8 cellular contexts compared by ENCODE assay signal in the genomic region with DNA sequence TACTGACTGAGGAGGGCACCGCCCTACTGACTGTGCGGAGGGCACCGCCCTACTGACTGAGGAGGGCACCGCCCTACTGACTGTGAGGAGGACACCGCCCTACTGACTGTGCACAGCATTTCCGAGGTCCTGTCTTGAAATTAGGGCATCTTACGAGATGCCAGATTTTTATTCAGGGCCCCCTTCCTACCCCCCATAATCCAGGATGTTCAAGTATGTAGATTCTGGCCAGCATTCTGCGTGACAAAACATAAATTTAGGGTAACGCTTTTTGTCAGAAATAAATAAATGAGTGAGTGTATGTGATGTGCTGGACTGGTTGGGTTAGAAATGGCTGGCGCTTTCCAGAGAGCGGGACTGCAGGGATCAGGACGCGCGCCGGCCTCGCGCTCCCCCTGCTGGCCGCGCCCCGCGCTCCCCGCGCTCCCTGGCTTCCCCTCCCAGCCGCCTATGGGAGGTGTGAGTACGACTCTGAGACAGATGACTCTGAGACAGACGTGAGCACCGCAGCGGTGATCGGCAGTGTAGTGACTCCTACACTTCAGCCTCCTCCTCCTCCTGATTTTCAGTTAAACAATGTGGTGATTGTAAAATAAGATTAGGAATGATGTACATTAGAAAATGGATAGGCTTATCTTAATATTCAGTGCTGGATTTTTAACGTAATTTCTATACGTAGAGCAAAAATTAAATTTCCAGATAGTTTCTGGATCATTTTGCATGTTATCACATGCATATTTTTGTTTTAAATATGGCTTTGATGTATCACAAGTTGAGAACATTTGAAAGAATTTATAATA.
DNase-seq lines count a peak whose midpoint lies in the region; ATAC-seq and TF ChIP-seq lines count a peak whose summit lies in the region.

No MANE protein-coding gene starts in this region.

- 11 to 15% methylated on average over 16 to 31 of the region's 31 CpGs for WGBS in esophagus squamous epithelium, 2 donors

- no TSS peak for BruUV-seq in PC-9 (replicated peaks; lab: Mats Ljungman, UMichigan)

- H3K27ac ChIP-seq in PC-9 (peak overlapping the region; percentile 81), esophagus squamous epithelium (peak overlapping the region; percentile 65 to 83 (median 73))

- peak overlapping the region; percentile 43; the same call in 1 of the 2 replicates for H3K4me3 ChIP-seq in PC-9
- peak overlapping the region in 1 of 4 donors; percentile 46 for H3K4me3 ChIP-seq in esophagus squamous epithelium

- H3K9me2 ChIP-seq in PC-9 (ENCODE audit: insufficient read depth) = no peaks in the 10 kb centered on the region

- no peaks in the 10 kb centered on the region for H3K27me3 Mint-ChIP-seq in activated T-cell treated with anti-CD3 and anti-CD28 coated beads, Interleukin-2, amount 50 U/mL, for 4 hours (ENCODE audit: low read depth)
- H3K27me3 Mint-ChIP-seq in neural crest cell (ENCODE audit: low read depth) = no peaks in the 10 kb centered on the region
- no peaks in the 10 kb centered on the region for H3K27me3 Mint-ChIP-seq in stimulated activated naive CD8-positive, alpha-beta T cell treated with anti-CD3 and anti-CD28 coated beads, Interleukin-15, Interleukin-2, amounts not matched to agents 100 ng/mL and 50 ng/mL, for 24 hours

- TF ChIP-seq CTCF in PC-9 (conservative IDR thresholded peaks at IDR 0.05) (peak; percentile 94), esophagus squamous epithelium (IDR thresholded peaks at IDR 0.05) (peak; percentile 81 to 92 (median 87)), neural crest cell (conservative IDR thresholded peaks at IDR 0.05) (peak; percentile 98)

- no peaks in the 10 kb centered on the region for H3K79me2 ChIP-seq in PC-9 (ENCODE audit: low read depth)

- TF ChIP-seq POLR2A in esophagus squamous epithelium (IDR thresholded peaks at IDR 0.05) = no peak

- DNase-seq in D341Med (ENCODE audit: low spot score) = peak; percentile 94
- DNase-seq in HS-5 (ENCODE audit: low read depth) = peak; percentile 53
- peak; percentile 68 to 80 for DNase-seq in PC-9
- peak; percentile 65 for DNase-seq in activated T-cell treated with anti-CD3 and anti-CD28 coated beads, Interleukin-2, amount 50 U/mL, for 4 hours
- DNase-seq in esophagus squamous epithelium (lab: John Stamatoyannopoulos, UW) = peak; percentile 5
- peak; percentile 79 for DNase-seq in neural crest cell (ENCODE audit: low read depth, low spot score)

- H3K4me1 ChIP-seq in PC-9 (replicated peaks; ENCODE audit: insufficient read depth) = peaks cover 8% of the 10 kb centered on the region
- H3K4me1 ChIP-seq in esophagus squamous epithelium = peaks cover 0 to 7% (median 0%) of the 10 kb centered on the region in 3 donors

- H3K36me3 ChIP-seq in PC-9 (ENCODE audit: low read depth) = no peaks in the 10 kb centered on the region
- H3K36me3 ChIP-seq in esophagus squamous epithelium = no peaks in the 10 kb centered on the region

- peak; percentile 99 for ATAC-seq in GM21381 (IDR thresholded peaks at IDR 0.05; ENCODE audit: unreplicated experiment)
- peak; percentile 99 for ATAC-seq in activated T-cell treated with anti-CD3 and anti-CD28 coated beads, Interleukin-2, amount 50 U/mL, for 4 hours

- H3K4me1 Mint-ChIP-seq in activated T-cell treated with anti-CD3 and anti-CD28 coated beads, Interleukin-2, amount 50 U/mL, for 4 hours (ENCODE audit: low read depth) = peaks cover 13% of the 10 kb centered on the region
- H3K4me1 Mint-ChIP-seq in neural crest cell = peaks cover 64% of the 10 kb centered on the region
- peaks cover 26% of the 10 kb centered on the region for H3K4me1 Mint-ChIP-seq in stimulated activated naive CD8-positive, alpha-beta T cell treated with anti-CD3 and anti-CD28 coated beads, Interleukin-15, Interleukin-2, amounts not matched to agents 100 ng/mL and 50 ng/mL, for 24 hours (ENCODE audit: low read depth)

- POLR2A ChIA-PET in PC-9 (lab: Charles Lee; ENCODE audit: unreplicated experiment) = no interaction called here

- H3K27ac Mint-ChIP-seq in neural crest cell (ENCODE audit: unreplicated experiment) = peak overlapping the region; percentile 67
- peak overlapping the region; percentile 56 for H3K27ac Mint-ChIP-seq in stimulated activated naive CD8-positive, alpha-beta T cell treated with anti-CD3 and anti-CD28 coated beads, Interleukin-15, Interleukin-2, amounts not matched to agents 100 ng/mL and 50 ng/mL, for 24 hours

- peak overlapping the region; percentile 75 for H3K4me2 ChIP-seq in PC-9

- no peak overlapping the region; the same call in 1 of the 2 replicates for H2AFZ ChIP-seq in PC-9

- peaks cover 17% of the 10 kb centered on the region for H3F3A ChIP-seq in PC-9 (ENCODE audit: insufficient read depth, low read depth)

- no peaks in the 10 kb centered on the region for H3K9me3 Mint-ChIP-seq in activated T-cell treated with anti-CD3 and anti-CD28 coated beads, Interleukin-2, amount 50 U/mL, for 4 hours
- no peaks in the 10 kb centered on the region for H3K9me3 Mint-ChIP-seq in neural crest cell
- H3K9me3 Mint-ChIP-seq in stimulated activated naive CD8-positive, alpha-beta T cell treated with anti-CD3 and anti-CD28 coated beads, Interleukin-15, Interleukin-2, amounts not matched to agents 100 ng/mL and 50 ng/mL, for 24 hours = no peaks in the 10 kb centered on the region

- H4K20me1 ChIP-seq in PC-9 (ENCODE audit: insufficient read depth) = peaks cover 11% of the 10 kb centered on the region; the same call in 1 of the 2 replicates

- H3K36me3 Mint-ChIP-seq in activated T-cell treated with anti-CD3 and anti-CD28 coated beads, Interleukin-2, amount 50 U/mL, for 4 hours (ENCODE audit: insufficient read depth) = no peaks in the 10 kb centered on the region
- no peaks in the 10 kb centered on the region for H3K36me3 Mint-ChIP-seq in neural crest cell (ENCODE audit: low read depth)
- H3K36me3 Mint-ChIP-seq in stimulated activated naive CD8-positive, alpha-beta T cell treated with anti-CD3 and anti-CD28 coated beads, Interleukin-15, Interleukin-2, amounts not matched to agents 100 ng/mL and 50 ng/mL, for 24 hours (ENCODE audit: low read depth) = no peaks in the 10 kb centered on the region

- peak overlapping the region; percentile 66 for H3K4me3 Mint-ChIP-seq in activated T-cell treated with anti-CD3 and anti-CD28 coated beads, Interleukin-2, amount 50 U/mL, for 4 hours
- peak overlapping the region; percentile 70 for H3K4me3 Mint-ChIP-seq in neural crest cell
- H3K4me3 Mint-ChIP-seq in stimulated activated naive CD8-positive, alpha-beta T cell treated with anti-CD3 and anti-CD28 coated beads, Interleukin-15, Interleukin-2, amounts not matched to agents 100 ng/mL and 50 ng/mL, for 24 hours = peak overlapping the region; percentile 62

- CTCF ChIA-PET in PC-9 (lab: Charles Lee) = no interaction called here

- H3K9me3 ChIP-seq in PC-9 (ENCODE audit: insufficient read depth, low read depth) (no peaks in the 10 kb centered on the region), esophagus squamous epithelium (peaks cover 0 to 3% (median 0%) of the 10 kb centered on the region in 3 donors)

- intact Hi-C loops in PC-9 (cut with micrococcal nuclease; ENCODE audit: unreplicated experiment) = loop anchor here (1.0 to 10.0 kb wide), 2 partner anchors 177 to 262 kb away; a partner anchor contains a TSS
- intact Hi-C loops in esophagus squamous epithelium (cut with DNase I) = no loop called here

- no peaks in the 10 kb centered on the region for H3K27me3 ChIP-seq in PC-9 (ENCODE audit: insufficient read depth, low read depth)
- H3K27me3 ChIP-seq in esophagus squamous epithelium = no peaks in the 10 kb centered on the region

Comparison
In these comparisons a context has a peak if more than half of its experiments do, and no peak if none do; other contexts are left out.
1. DNase-seq: peak in every context shown above with its lines; median percentile 94 in D341Med; 79 in neural crest cell; 74 in PC-9; 65 in activated T-cell treated with anti-CD3 and anti-CD28 coated beads, Interleukin-2, amount 50 U/mL, for 4 hours; 53 in HS-5; 5 in esophagus squamous epithelium.